In the genomic region with DNA sequence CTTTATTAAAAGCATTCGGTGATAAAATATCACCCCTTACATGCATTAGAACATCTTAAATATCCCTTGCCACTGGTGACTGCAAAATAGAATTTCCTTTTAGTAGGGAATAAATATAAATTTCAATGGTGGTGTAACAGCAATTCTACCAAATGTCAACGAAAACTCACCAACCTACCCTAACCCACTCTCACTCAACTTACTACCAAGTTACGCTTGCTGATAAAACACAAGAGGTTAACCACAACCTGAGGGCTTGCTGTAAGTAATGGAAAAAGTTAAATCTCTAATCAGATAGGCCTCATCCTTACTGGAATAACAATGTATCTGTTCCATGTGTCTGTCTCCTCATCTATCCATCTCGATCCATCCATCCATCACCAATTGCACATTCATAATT, we compare ENCODE assay signal across 1 cellular context.
TF ChIP-seq lines count a peak whose summit lies in the region.

No MANE protein-coding gene starts in this region.

TF ChIP-seq in SK-N-SH, 30 proteins besides CTCF, POLR2A, EP300 and RAD21:
- TF ChIP-seq REST (IDR thresholded peaks at IDR 0.05; ENCODE audit: low read depth, low read length) (no peak), JUND (IDR thresholded peaks at IDR 0.05) (no peak), GABPA (IDR thresholded peaks at IDR 0.05; ENCODE audit: low read depth) (no peak), NFIC (IDR thresholded peaks at IDR 0.05; ENCODE audit: borderline replicate concordance) (no peak), EZH2phosphoT487 (IDR thresholded peaks at IDR 0.05; ENCODE audit: borderline replicate concordance, low read depth) (no peak), USF1 (IDR thresholded peaks at IDR 0.05; ENCODE audit: borderline replicate concordance, low read depth) (no peak), RCOR1 (IDR thresholded peaks at IDR 0.05; ENCODE audit: low read length) (no peak), RFX5 (IDR thresholded peaks at IDR 0.05; ENCODE audit: low read length) (no peak), MEF2A (IDR thresholded peaks at IDR 0.05; ENCODE audit: borderline replicate concordance, low read depth) (no peak), IRF3 (IDR thresholded peaks at IDR 0.05; ENCODE audit: low read depth, low read length) (no peak), ELF1 (IDR thresholded peaks at IDR 0.05) (no peak), TCF12 (IDR thresholded peaks at IDR 0.05) (no peak), NRF1 (IDR thresholded peaks at IDR 0.05; ENCODE audit: low read depth, low read length) (no peak), YY1 (IDR thresholded peaks at IDR 0.05; ENCODE audit: low read depth) (no peak), RXRA (IDR thresholded peaks at IDR 0.05; ENCODE audit: borderline replicate concordance, low read depth) (no peak), ZBTB33 (IDR thresholded peaks at IDR 0.05; ENCODE audit: borderline replicate concordance, low read depth) (no peak), GATA2 (CRISPR knock-in tag; IDR thresholded peaks at IDR 0.05) (no peak)
- TF ChIP-seq, protein P1, sequence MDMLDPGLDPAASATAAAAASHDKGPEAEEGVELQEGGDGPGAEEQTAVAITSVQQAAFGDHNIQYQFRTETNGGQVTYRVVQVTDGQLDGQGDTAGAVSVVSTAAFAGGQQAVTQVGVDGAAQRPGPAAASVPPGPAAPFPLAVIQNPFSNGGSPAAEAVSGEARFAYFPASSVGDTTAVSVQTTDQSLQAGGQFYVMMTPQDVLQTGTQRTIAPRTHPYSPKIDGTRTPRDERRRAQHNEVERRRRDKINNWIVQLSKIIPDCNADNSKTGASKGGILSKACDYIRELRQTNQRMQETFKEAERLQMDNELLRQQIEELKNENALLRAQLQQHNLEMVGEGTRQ (IDR thresholded peaks at IDR 0.05; ENCODE audit: borderline replicate concordance, low read depth, low read length) = no peak
